Comparison of ENCODE assay signal across 19 cellular contexts in genomic region chr2:150075831-150076230, GRCh38.
DNase-seq lines count a peak whose midpoint lies in the region; ATAC-seq, FAIRE-seq and TF ChIP-seq lines count a peak whose summit lies in the region.
"Had no signal": no experiment of that assay in that cellular context is flagged by ENCODE, and none has a peak within 500 bp of the region (broad histone marks: within the 10 kb centered on the region; RNA-seq: fewer than 3 reads in every experiment).

No MANE protein-coding gene starts in this region.

- peak overlapping the region; percentile 20; the same call in 1 of the 2 replicates for H3K27ac ChIP-seq in SK-N-MC
- no peak overlapping the region for H3K27ac ChIP-seq in CD4-positive, alpha-beta memory T cell (ENCODE audit: low read depth, low read length)
- H3K27ac ChIP-seq: left lung, right lobe of liver had no signal

- CTCF ChIA-PET in CD4-positive, alpha-beta memory T cell (lab: Charles Lee; ENCODE audit: partially characterized antibody): no interaction called here

- H3K27me3 ChIP-seq in skeletal muscle satellite cell (ENCODE audit: control insufficient read depth, insufficient read depth, low read length): no peaks in the 10 kb centered on the region
- no peaks in the 10 kb centered on the region for H3K27me3 ChIP-seq in CD4-positive, alpha-beta memory T cell (ENCODE audit: insufficient read depth, low read length)
- H3K27me3 ChIP-seq: heart right ventricle, left lung, right lobe of liver had no signal

- POLR2A ChIA-PET in CD4-positive, alpha-beta memory T cell (lab: Charles Lee; ENCODE audit: partially characterized antibody): no interaction called here

- H3K36me3 ChIP-seq in SK-N-MC (ENCODE audit: insufficient read depth, low read length) (no peaks in the 10 kb centered on the region), skeletal muscle satellite cell (ENCODE audit: insufficient read depth, low read length) (no peaks in the 10 kb centered on the region)
- no peaks in the 10 kb centered on the region for H3K36me3 ChIP-seq in CD4-positive, alpha-beta memory T cell (ENCODE audit: insufficient read depth, low read length)
- H3K36me3 ChIP-seq: heart right ventricle, left lung, right lobe of liver had no signal

- no peaks in the 10 kb centered on the region for H3K9me3 ChIP-seq in SK-N-MC (ENCODE audit: low read depth, low read length)
- no peaks in the 10 kb centered on the region for H3K9me3 ChIP-seq in skeletal muscle satellite cell (replicated peaks; ENCODE audit: low read length)
- no peaks in the 10 kb centered on the region for H3K9me3 ChIP-seq in CD4-positive, alpha-beta memory T cell (ENCODE audit: control insufficient read depth in 1 of 2, low read length in 2 of 2)
- H3K9me3 ChIP-seq: right lobe of liver had no signal

- H3K4me2 ChIP-seq in skeletal muscle satellite cell (ENCODE audit: low read length): peak overlapping the region; percentile 49

- intact Hi-C loops in CD4-positive, alpha-beta memory T cell (cut with micrococcal nuclease): no loop called here

- H3K4me1 ChIP-seq in skeletal muscle satellite cell (ENCODE audit: control insufficient read depth, insufficient read depth, low read length): peaks cover 28% of the 10 kb centered on the region
- H3K4me1 ChIP-seq in CD4-positive, alpha-beta memory T cell (ENCODE audit: insufficient read depth, low read length): no peaks in the 10 kb centered on the region
- H3K4me1 ChIP-seq: left lung, right lobe of liver had no signal

- H3K9me3 Mint-ChIP-seq in CD4-positive, alpha-beta memory T cell: peaks cover 0 to 6% (median 2%) of the 10 kb centered on the region in 8 donors

- no peaks in the 10 kb centered on the region for H3K27me3 Mint-ChIP-seq in CD4-positive, alpha-beta memory T cell
- H3K27me3 Mint-ChIP-seq: CD8-positive, alpha-beta memory T cell had no signal

- no peak for ATAC-seq in HG03432 (IDR thresholded peaks at IDR 0.05; ENCODE audit: unreplicated experiment)
- ATAC-seq: heart right ventricle, left lung, natural killer cell, right lobe of liver had no signal

- H3K4me3 ChIP-seq in SK-N-MC (no peak overlapping the region), skeletal muscle satellite cell (ENCODE audit: low read length) (no peak overlapping the region)
- no peak overlapping the region for H3K4me3 ChIP-seq in CD4-positive, alpha-beta memory T cell (ENCODE audit: low read length in 2 of 2)
- H3K4me3 ChIP-seq: heart right ventricle, left lung, right lobe of liver had no signal

- no peaks in the 10 kb centered on the region for H3K36me3 Mint-ChIP-seq in CD4-positive, alpha-beta memory T cell
- H3K36me3 Mint-ChIP-seq: CD8-positive, alpha-beta memory T cell; natural killer cell had no signal

- DNase-seq in GM04503 (ENCODE audit: low read depth) (peak; percentile 48), SK-N-MC (ENCODE audit: low read depth, low spot score) (no peak), fibroblast of peridontal ligament (ENCODE audit: extremely low read depth) (peak; percentile 39), GM12891 (ENCODE audit: insufficient read length, low spot score) (no peak)
- DNase-seq in CD4-positive, alpha-beta memory T cell: no peak
- DNase-seq: activated CD4-positive, alpha-beta T cell treated with anti-CD3 and anti-CD28 coated beads, Interleukin-2, amount 50 U/mL, for 1 hour; activated T-cell treated with anti-CD3 and anti-CD28 coated beads, Interleukin-2, amount 50 U/mL, for 48 hours; amygdala; CD8-positive, alpha-beta memory T cell; heart right ventricle; left lung; natural killer cell; NCI-H1105 treated with DMSO at 0.1 percent for 48 hours; OCI-M1; right lobe of liver; stimulated activated naive CD4-positive, alpha-beta T cell treated with Interleukin-2 at 50 U/mL for 16 hours; T-helper 2 cell had no signal

- no peak for TF ChIP-seq POLR2A in GM12891 (IDR thresholded peaks at IDR 0.05; ENCODE audit: low read depth, low read length)

- no peak overlapping the region for H3K4me3 Mint-ChIP-seq in CD4-positive, alpha-beta memory T cell
- H3K4me3 Mint-ChIP-seq: CD8-positive, alpha-beta memory T cell; natural killer cell had no signal

- FAIRE-seq in GM12891 (lab: Jason Lieb, UNC): no peak

- H3K9ac ChIP-seq in SK-N-MC (ENCODE audit: insufficient read length) (no peak overlapping the region), skeletal muscle satellite cell (ENCODE audit: low read depth, low read length) (peak overlapping the region; percentile 61)

- no peak overlapping the region for H3K27ac Mint-ChIP-seq in CD4-positive, alpha-beta memory T cell
- H3K27ac Mint-ChIP-seq: natural killer cell had no signal

- no peaks in the 10 kb centered on the region for H3K4me1 Mint-ChIP-seq in CD4-positive, alpha-beta memory T cell
- H3K4me1 Mint-ChIP-seq: CD8-positive, alpha-beta memory T cell; natural killer cell had no signal

TF ChIP-seq in GM12891, 5 proteins besides CTCF, POLR2A, EP300 and RAD21:
- no peak for TF ChIP-seq TAF1 (IDR thresholded peaks at IDR 0.05; ENCODE audit: low read depth, low read length)
- no peak for TF ChIP-seq SPI1 (IDR thresholded peaks at IDR 0.05; ENCODE audit: low read depth, low read length)
- TF ChIP-seq POLR2AphosphoS5 (IDR thresholded peaks at IDR 0.05; ENCODE audit: low read depth, low read length): no peak
- TF ChIP-seq POU2F2 (IDR thresholded peaks at IDR 0.05; ENCODE audit: low read depth, low read length): no peak
- TF ChIP-seq PAX5 (IDR thresholded peaks at IDR 0.05; ENCODE audit: insufficient read depth, low read length, severe bottlenecking): no peak
TF ChIP-seq in GM12891: peak in this region for 0.

Comparison
In these comparisons a context has a peak if more than half of its experiments do, and no peak if none do; other contexts are left out.
1. DNase-seq: peak in GM04503 (single experiment) and fibroblast of peridontal ligament (single experiment); none in SK-N-MC (single experiment), GM12891 (single experiment) and CD4-positive, alpha-beta memory T cell (0 of 5).